ENCODE assay signal across 24 cellular contexts in genomic region chr12:107365703-107366102, GRCh38.
"Had no signal": no experiment of that assay in that cellular context is flagged by ENCODE, and none has a peak within 500 bp of the region (broad histone marks: within the 10 kb centered on the region; RNA-seq: fewer than 3 reads in every experiment).

No MANE protein-coding gene starts in this region.

- H3K27me3 ChIP-seq: MG63, Peyer's patch, SJCRH30 had no signal

- DNase-seq: IMR-90, Karpas-422, KG1, MG63, NCI-H1092, NCI-H1105 treated with DMSO at 0.1 percent for 48 hours, NCI-H1417 treated with DMSO at 0.1 percent for 48 hours, NCI-H146, NCI-H1694 treated with DMSO at 0.1 percent for 48 hours, NCI-H1930, NCI-H2081 treated with DMSO at 0.1 percent for 48 hours, NCI-H2171, NCI-H226, NCI-H446, NCI-H510A, NCI-H524 treated with DMSO at 0.1 percent for 48 hours, NCI-H69, NCI-H774, PC-9, Peyer's patch, SHP77 treated with DMSO at 0.1 percent for 48 hours, SJCRH30 had no signal

- H2AFZ ChIP-seq: PC-9 had no signal

- H3K9me3 ChIP-seq: MG63, Peyer's patch, SJCRH30 had no signal

- H3K4me1 ChIP-seq: Peyer's patch, SJCRH30 had no signal

- H3K36me3 ChIP-seq: MG63, Peyer's patch, SJCRH30 had no signal

- H3K4me3 ChIP-seq: MG63, PC-9, Peyer's patch, SJCRH30 had no signal

- ATAC-seq: Right ventricle myocardium inferior, SK-N-SH treated with all-trans-retinoic acid at 6 μM for 48 hours had no signal

- H3K27ac ChIP-seq: PC-9, Peyer's patch, SJCRH30 had no signal

- H3K4me2 ChIP-seq: PC-9 had no signal
